1 cellular context compared by ENCODE assay signal in the genomic region with DNA sequence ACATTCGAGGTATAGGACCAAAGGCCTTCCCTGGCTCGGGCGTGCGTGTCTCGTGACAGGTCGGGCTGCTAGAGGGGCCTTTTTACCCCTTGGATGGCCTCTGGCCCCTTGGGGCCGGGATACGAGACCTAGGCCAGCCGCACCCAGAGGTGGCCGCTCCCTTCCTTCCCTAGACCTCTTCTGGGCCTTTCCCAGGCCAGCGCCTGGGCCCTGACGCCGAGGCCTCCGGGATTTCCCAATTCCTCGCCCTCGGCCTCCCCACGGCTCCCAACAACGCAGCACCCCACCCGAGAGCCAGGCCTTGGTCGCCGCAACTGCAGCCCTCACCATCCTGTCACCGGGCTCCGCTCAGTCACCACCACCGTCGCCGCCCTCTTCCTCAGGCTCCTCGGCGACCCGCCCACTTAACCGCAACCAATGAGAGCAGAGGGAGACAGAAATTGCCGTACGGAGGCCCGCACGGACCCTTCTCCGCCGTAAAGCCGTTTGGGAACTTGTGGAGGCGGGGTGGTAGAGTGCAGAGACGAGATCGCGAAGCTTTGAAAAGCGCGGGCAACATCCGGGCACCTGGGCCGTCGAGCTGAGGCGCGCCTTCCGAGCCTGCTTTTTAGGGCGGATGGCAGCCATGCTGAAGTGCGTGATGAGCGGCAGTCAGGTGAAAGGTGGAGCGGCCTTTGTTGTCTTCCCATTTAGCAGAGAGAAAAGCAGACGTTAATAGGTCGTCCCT.
TF ChIP-seq lines count a peak whose summit lies in the region.

A gene (plus strand): TSS at position 610 of the 727 bp plus-strand sequence. CDS start 7 bp downstream, at position 617.
A gene (minus strand): TSS at position 390 of the 727 bp plus-strand sequence. CDS start 60 bp downstream, at position 330.

TF ChIP-seq in HepG2, 621 proteins besides CTCF, POLR2A, EP300 and RAD21 (continued from another document and continues in another):
- TF ChIP-seq ZBTB7B (CRISPR knock-in tag; IDR thresholded peaks at IDR 0.05) (no peak), ZNF749 (CRISPR knock-in tag; IDR thresholded peaks at IDR 0.05; ENCODE audit: borderline replicate concordance) (peak; percentile 94), HNF4A (CRISPR knock-in tag; IDR thresholded peaks at IDR 0.05) (peak; percentile 31; the same call in 1 of the 2 replicates), ZNF30 (CRISPR knock-in tag; IDR thresholded peaks at IDR 0.05) (peak; percentile 85; the same call in 1 of the 2 replicates), ZNF101 (CRISPR knock-in tag; IDR thresholded peaks at IDR 0.05; ENCODE audit: borderline replicate concordance, low read depth) (peak; percentile 98), ZNF678 (CRISPR knock-in tag; IDR thresholded peaks at IDR 0.05) (peak; percentile 89; the same call in 1 of the 2 replicates), STAT5B (CRISPR knock-in tag; IDR thresholded peaks at IDR 0.05) (0 out of 2 replicates have a peak, but pooled peaks have one; percentile 51), ZNF564 (CRISPR knock-in tag; IDR thresholded peaks at IDR 0.05) (peak; percentile 92), ZNF367 (CRISPR knock-in tag; IDR thresholded peaks at IDR 0.05; ENCODE audit: borderline replicate concordance) (peak; percentile 54; the same call in 1 of the 2 replicates), TAF15 (IDR thresholded peaks at IDR 0.05; ENCODE audit: low read depth, low read length, poor library complexity, severe bottlenecking) (peak; percentile 32), ZFP37 (CRISPR knock-in tag; IDR thresholded peaks at IDR 0.05; ENCODE audit: borderline replicate concordance) (peak; percentile 78; the same call in 1 of the 2 replicates), JARID2 (CRISPR knock-in tag; IDR thresholded peaks at IDR 0.05; ENCODE audit: insufficient replicate concordance) (no peak), ZNF331 (CRISPR knock-in tag; IDR thresholded peaks at IDR 0.05) (peak; percentile 89), ZNF282 (IDR thresholded peaks at IDR 0.05; ENCODE audit: partially characterized antibody) (no peak), NCOA2 (CRISPR knock-in tag; IDR thresholded peaks at IDR 0.05) (peak; percentile 53; the same call in 1 of the 2 replicates), ZNF577 (CRISPR knock-in tag; IDR thresholded peaks at IDR 0.05; ENCODE audit: borderline replicate concordance, low read depth) (0 out of 2 replicates have a peak, but pooled peaks have one; percentile 34), NR1H2 (CRISPR knock-in tag; IDR thresholded peaks at IDR 0.05; ENCODE audit: borderline replicate concordance, low read depth) (no peak; the same call in 1 of the 2 replicates), ZNF629 (CRISPR knock-in tag; conservative IDR thresholded peaks at IDR 0.05) (no peak; the same call in 1 of the 2 replicates), ZNF34 (CRISPR knock-in tag; IDR thresholded peaks at IDR 0.05; ENCODE audit: borderline replicate concordance) (peak; percentile 84; the same call in 1 of the 2 replicates), TRIM24 (CRISPR knock-in tag; IDR thresholded peaks at IDR 0.05) (no peak), ZNF546 (CRISPR knock-in tag; conservative IDR thresholded peaks at IDR 0.05) (peak; percentile 98), ZNF354B (CRISPR knock-in tag; IDR thresholded peaks at IDR 0.05) (0 out of 2 replicates have a peak, but pooled peaks have one; percentile 42), CBFB (CRISPR knock-in tag; IDR thresholded peaks at IDR 0.05) (peak; percentile 88; the same call in 1 of the 2 replicates), SOX6 (IDR thresholded peaks at IDR 0.05) (no peak), SOX6 (CRISPR knock-in tag; IDR thresholded peaks at IDR 0.05) (peak; percentile 84), TOPORS (CRISPR knock-in tag; IDR thresholded peaks at IDR 0.05) (peak; percentile 97), KLF16 (CRISPR knock-in tag; IDR thresholded peaks at IDR 0.05) (peak in 1 of 2 experiments; percentile 87; a peak in 3 of 4 replicates), SIX1 (CRISPR knock-in tag; IDR thresholded peaks at IDR 0.05; ENCODE audit: borderline replicate concordance) (no peak), SPEN (CRISPR knock-in tag; IDR thresholded peaks at IDR 0.05; ENCODE audit: low read depth) (peak; percentile 90), ZNF557 (CRISPR knock-in tag; IDR thresholded peaks at IDR 0.05) (peak; percentile 97), CBX5 (CRISPR knock-in tag; IDR thresholded peaks at IDR 0.05; ENCODE audit: borderline replicate concordance) (peak; percentile 16; the same call in 1 of the 2 replicates), TP53 (CRISPR knock-in tag; conservative IDR thresholded peaks at IDR 0.05) (peak; percentile 76; the same call in 1 of the 2 replicates), ZSCAN12 (CRISPR knock-in tag; IDR thresholded peaks at IDR 0.05) (0 out of 2 replicates have a peak, but pooled peaks have one; percentile 39), FOXK1 (CRISPR knock-in tag; IDR thresholded peaks at IDR 0.05; ENCODE audit: borderline replicate concordance, low read depth) (peak; percentile 69; the same call in 1 of the 2 replicates), NFRKB (IDR thresholded peaks at IDR 0.05) (no peak), ISX (CRISPR knock-in tag; conservative IDR thresholded peaks at IDR 0.05) (peak; percentile 93; the same call in 1 of the 2 replicates), ZBTB7A (CRISPR knock-in tag; IDR thresholded peaks at IDR 0.05) (no peak), TBL1XR1 (IDR thresholded peaks at IDR 0.05; ENCODE audit: borderline replicate concordance, low read length, partially characterized antibody) (peak; percentile 61), ZMYM4 (CRISPR knock-in tag; IDR thresholded peaks at IDR 0.05) (peak; percentile 99), SOX13 (IDR thresholded peaks at IDR 0.05) (no peak), SOX13 (CRISPR knock-in tag; conservative IDR thresholded peaks at IDR 0.05 in 1 of 2, IDR thresholded peaks at IDR 0.05 in 1 of 2) (peak in 1 of 2 experiments; percentile 51; a peak in 1 of 4 replicates)
- TF ChIP-seq, protein P1, sequence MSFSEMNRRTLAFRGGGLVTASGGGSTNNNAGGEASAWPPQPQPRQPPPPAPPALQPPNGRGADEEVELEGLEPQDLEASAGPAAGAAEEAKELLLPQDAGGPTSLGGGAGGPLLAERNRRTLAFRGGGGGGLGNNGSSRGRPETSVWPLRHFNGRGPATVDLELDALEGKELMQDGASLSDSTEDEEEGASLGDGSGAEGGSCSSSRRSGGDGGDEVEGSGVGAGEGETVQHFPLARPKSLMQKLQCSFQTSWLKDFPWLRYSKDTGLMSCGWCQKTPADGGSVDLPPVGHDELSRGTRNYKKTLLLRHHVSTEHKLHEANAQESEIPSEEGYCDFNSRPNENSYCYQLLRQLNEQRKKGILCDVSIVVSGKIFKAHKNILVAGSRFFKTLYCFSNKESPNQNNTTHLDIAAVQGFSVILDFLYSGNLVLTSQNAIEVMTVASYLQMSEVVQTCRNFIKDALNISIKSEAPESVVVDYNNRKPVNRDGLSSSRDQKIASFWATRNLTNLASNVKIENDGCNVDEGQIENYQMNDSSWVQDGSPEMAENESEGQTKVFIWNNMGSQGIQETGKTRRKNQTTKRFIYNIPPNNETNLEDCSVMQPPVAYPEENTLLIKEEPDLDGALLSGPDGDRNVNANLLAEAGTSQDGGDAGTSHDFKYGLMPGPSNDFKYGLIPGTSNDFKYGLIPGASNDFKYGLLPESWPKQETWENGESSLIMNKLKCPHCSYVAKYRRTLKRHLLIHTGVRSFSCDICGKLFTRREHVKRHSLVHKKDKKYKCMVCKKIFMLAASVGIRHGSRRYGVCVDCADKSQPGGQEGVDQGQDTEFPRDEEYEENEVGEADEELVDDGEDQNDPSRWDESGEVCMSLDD (CRISPR knock-in tag; IDR thresholded peaks at IDR 0.05; ENCODE audit: borderline replicate concordance) = peak; percentile 63; the same call in 1 of the 2 replicates
- TF ChIP-seq, protein P2, sequence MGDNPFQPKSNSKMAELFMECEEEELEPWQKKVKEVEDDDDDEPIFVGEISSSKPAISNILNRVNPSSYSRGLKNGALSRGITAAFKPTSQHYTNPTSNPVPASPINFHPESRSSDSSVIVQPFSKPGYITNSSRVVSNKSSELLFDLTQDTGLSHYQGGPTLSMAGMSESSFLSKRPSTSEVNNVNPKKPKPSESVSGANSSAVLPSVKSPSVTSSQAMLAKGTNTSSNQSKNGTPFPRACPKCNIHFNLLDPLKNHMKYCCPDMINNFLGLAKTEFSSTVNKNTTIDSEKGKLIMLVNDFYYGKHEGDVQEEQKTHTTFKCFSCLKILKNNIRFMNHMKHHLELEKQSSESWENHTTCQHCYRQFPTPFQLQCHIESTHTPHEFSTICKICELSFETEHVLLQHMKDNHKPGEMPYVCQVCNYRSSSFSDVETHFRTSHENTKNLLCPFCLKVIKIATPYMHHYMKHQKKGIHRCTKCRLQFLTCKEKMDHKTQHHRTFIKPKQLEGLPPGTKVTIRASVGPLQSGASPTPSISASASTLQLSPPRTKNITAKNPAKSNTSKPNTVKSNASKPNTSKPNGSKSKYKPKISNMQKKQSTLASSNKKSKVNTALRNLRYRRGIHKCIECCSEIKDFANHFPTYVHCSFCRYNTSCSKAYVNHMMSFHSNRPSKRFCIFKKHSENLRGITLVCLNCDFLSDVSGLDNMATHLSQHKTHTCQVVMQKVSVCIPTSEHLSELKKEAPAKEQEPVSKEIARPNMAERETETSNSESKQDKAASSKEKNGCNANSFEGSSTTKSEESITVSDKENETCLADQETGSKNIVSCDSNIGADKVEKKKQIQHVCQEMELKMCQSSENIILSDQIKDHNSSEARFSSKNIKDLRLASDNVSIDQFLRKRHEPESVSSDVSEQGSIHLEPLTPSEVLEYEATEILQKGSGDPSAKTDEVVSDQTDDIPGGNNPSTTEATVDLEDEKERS (CRISPR knock-in tag; IDR thresholded peaks at IDR 0.05) = peak; percentile 98
- TF ChIP-seq, protein P3, sequence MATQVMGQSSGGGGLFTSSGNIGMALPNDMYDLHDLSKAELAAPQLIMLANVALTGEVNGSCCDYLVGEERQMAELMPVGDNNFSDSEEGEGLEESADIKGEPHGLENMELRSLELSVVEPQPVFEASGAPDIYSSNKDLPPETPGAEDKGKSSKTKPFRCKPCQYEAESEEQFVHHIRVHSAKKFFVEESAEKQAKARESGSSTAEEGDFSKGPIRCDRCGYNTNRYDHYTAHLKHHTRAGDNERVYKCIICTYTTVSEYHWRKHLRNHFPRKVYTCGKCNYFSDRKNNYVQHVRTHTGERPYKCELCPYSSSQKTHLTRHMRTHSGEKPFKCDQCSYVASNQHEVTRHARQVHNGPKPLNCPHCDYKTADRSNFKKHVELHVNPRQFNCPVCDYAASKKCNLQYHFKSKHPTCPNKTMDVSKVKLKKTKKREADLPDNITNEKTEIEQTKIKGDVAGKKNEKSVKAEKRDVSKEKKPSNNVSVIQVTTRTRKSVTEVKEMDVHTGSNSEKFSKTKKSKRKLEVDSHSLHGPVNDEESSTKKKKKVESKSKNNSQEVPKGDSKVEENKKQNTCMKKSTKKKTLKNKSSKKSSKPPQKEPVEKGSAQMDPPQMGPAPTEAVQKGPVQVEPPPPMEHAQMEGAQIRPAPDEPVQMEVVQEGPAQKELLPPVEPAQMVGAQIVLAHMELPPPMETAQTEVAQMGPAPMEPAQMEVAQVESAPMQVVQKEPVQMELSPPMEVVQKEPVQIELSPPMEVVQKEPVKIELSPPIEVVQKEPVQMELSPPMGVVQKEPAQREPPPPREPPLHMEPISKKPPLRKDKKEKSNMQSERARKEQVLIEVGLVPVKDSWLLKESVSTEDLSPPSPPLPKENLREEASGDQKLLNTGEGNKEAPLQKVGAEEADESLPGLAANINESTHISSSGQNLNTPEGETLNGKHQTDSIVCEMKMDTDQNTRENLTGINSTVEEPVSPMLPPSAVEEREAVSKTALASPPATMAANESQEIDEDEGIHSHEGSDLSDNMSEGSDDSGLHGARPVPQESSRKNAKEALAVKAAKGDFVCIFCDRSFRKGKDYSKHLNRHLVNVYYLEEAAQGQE (IDR thresholded peaks at IDR 0.05; ENCODE audit: borderline replicate concordance in 1 of 2, low read depth in 1 of 2, low read length in 2 of 2) = no peak
- TF ChIP-seq, protein P4, sequence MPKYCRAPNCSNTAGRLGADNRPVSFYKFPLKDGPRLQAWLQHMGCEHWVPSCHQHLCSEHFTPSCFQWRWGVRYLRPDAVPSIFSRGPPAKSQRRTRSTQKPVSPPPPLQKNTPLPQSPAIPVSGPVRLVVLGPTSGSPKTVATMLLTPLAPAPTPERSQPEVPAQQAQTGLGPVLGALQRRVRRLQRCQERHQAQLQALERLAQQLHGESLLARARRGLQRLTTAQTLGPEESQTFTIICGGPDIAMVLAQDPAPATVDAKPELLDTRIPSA (CRISPR knock-in tag; IDR thresholded peaks at IDR 0.05; ENCODE audit: borderline replicate concordance) = peak; percentile 97; the same call in 1 of the 2 replicates
- TF ChIP-seq, protein P5, sequence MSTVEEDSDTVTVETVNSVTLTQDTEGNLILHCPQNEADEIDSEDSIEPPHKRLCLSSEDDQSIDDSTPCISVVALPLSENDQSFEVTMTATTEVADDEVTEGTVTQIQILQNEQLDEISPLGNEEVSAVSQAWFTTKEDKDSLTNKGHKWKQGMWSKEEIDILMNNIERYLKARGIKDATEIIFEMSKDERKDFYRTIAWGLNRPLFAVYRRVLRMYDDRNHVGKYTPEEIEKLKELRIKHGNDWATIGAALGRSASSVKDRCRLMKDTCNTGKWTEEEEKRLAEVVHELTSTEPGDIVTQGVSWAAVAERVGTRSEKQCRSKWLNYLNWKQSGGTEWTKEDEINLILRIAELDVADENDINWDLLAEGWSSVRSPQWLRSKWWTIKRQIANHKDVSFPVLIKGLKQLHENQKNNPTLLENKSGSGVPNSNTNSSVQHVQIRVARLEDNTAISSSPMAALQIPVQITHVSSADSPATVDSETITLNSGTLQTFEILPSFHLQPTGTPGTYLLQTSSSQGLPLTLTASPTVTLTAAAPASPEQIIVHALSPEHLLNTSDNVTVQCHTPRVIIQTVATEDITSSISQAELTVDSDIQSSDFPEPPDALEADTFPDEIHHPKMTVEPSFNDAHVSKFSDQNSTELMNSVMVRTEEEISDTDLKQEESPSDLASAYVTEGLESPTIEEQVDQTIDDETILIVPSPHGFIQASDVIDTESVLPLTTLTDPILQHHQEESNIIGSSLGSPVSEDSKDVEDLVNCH (CRISPR knock-in tag; IDR thresholded peaks at IDR 0.05) = peak; percentile 100
- TF ChIP-seq, protein P6, sequence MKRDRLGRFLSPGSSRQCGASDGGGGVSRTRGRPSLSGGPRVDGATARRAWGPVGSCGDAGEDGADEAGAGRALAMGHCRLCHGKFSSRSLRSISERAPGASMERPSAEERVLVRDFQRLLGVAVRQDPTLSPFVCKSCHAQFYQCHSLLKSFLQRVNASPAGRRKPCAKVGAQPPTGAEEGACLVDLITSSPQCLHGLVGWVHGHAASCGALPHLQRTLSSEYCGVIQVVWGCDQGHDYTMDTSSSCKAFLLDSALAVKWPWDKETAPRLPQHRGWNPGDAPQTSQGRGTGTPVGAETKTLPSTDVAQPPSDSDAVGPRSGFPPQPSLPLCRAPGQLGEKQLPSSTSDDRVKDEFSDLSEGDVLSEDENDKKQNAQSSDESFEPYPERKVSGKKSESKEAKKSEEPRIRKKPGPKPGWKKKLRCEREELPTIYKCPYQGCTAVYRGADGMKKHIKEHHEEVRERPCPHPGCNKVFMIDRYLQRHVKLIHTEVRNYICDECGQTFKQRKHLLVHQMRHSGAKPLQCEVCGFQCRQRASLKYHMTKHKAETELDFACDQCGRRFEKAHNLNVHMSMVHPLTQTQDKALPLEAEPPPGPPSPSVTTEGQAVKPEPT (CRISPR knock-in tag; IDR thresholded peaks at IDR 0.05; ENCODE audit: low read depth) = peak; percentile 98
- TF ChIP-seq, protein P7, sequence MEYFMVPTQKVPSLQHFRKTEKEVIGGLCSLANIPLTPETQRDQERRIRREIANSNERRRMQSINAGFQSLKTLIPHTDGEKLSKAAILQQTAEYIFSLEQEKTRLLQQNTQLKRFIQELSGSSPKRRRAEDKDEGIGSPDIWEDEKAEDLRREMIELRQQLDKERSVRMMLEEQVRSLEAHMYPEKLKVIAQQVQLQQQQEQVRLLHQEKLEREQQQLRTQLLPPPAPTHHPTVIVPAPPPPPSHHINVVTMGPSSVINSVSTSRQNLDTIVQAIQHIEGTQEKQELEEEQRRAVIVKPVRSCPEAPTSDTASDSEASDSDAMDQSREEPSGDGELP (IDR thresholded peaks at IDR 0.05; ENCODE audit: borderline replicate concordance, low read depth) = no peak
